ENCODE assay signal across 15 cellular contexts in the genomic region with DNA sequence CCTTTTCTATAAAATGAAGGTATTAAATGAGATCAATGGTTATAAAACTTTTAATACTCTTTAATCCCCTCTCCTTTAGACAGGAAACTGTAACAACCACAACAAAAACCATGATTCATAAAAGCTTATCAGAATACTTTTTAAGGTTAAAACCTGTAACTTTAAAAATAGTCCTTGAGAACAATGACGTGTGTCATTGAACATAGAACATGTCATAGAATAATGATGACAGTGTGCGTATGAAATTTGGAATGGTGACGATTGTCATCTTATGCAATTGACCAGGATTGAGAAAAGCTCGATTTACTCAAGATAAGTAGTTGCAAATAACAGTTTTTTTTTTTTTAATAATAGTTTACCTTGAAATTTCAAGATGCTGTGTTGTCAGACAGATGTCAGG.
"Had no signal": no experiment of that assay in that cellular context is flagged by ENCODE, and none has a peak within 500 bp of the region (broad histone marks: within the 10 kb centered on the region; RNA-seq: fewer than 3 reads in every experiment).

No MANE protein-coding gene starts in this region.

- H3K9ac ChIP-seq: neural progenitor cell had no signal

- H3K36me3 ChIP-seq: adrenal gland, neural progenitor cell, upper lobe of left lung had no signal

- H3K4me3 ChIP-seq: adrenal gland, heart left ventricle, mucosa of descending colon, neural progenitor cell, upper lobe of left lung had no signal

- H2AFZ ChIP-seq: neural progenitor cell had no signal

- H3K9me3 ChIP-seq: adrenal gland, heart left ventricle, mucosa of descending colon, upper lobe of left lung had no signal

- H3K4me3 Mint-ChIP-seq: activated CD4-positive, alpha-beta T cell treated with anti-CD3 and anti-CD28 coated beads for 36 hours; activated naive CD8-positive, alpha-beta T cell; activated T-cell treated with anti-CD3 and anti-CD28 coated beads, Interleukin-2, amount 50 U/mL, for 24 hours; activated T-helper 17 cell treated with anti-CD3 and anti-CD28 coated beads, Interleukin-2, amount 50 U/mL, for 72 hours; memory B cell; neural progenitor cell; T-cell; T-helper 2 cell treated with Interferon-gamma antibody and Interleukin-4, amounts not matched to agents 5 μg/mL and 100 μg/mL, for 36 hours had no signal

- H3K4me1 Mint-ChIP-seq: activated T-helper 17 cell treated with anti-CD3 and anti-CD28 coated beads, Interleukin-2, amount 50 U/mL, for 72 hours had no signal

- H3K27ac ChIP-seq: adrenal gland, heart left ventricle, neural progenitor cell, upper lobe of left lung had no signal

- H3K27ac Mint-ChIP-seq: activated CD4-positive, alpha-beta T cell treated with anti-CD3 and anti-CD28 coated beads for 36 hours; activated naive CD8-positive, alpha-beta T cell; activated T-cell treated with anti-CD3 and anti-CD28 coated beads, Interleukin-2, amount 50 U/mL, for 24 hours; activated T-helper 17 cell treated with anti-CD3 and anti-CD28 coated beads, Interleukin-2, amount 50 U/mL, for 72 hours; neural progenitor cell; T-cell; T-helper 2 cell treated with Interferon-gamma antibody and Interleukin-4, amounts not matched to agents 5 μg/mL and 100 μg/mL, for 36 hours had no signal

- DNase-seq: central memory CD4-positive, alpha-beta T cell; islet precursor cell; retina had no signal

- H3K9me3 Mint-ChIP-seq: activated T-cell treated with anti-CD3 and anti-CD28 coated beads, Interleukin-2, amount 50 U/mL, for 24 hours; activated T-helper 17 cell treated with anti-CD3 and anti-CD28 coated beads, Interleukin-2, amount 50 U/mL, for 72 hours; memory B cell; T-cell; T-helper 2 cell treated with Interferon-gamma antibody and Interleukin-4, amounts not matched to agents 5 μg/mL and 100 μg/mL, for 36 hours had no signal

- H3K4me2 ChIP-seq: neural progenitor cell had no signal

- H3K27me3 Mint-ChIP-seq: activated naive CD8-positive, alpha-beta T cell; activated T-cell treated with anti-CD3 and anti-CD28 coated beads, Interleukin-2, amount 50 U/mL, for 24 hours; activated T-helper 17 cell treated with anti-CD3 and anti-CD28 coated beads, Interleukin-2, amount 50 U/mL, for 72 hours; memory B cell had no signal

- H3K36me3 Mint-ChIP-seq: activated naive CD8-positive, alpha-beta T cell; neural progenitor cell; T-cell had no signal

- H3K4me1 ChIP-seq: adrenal gland, neural progenitor cell had no signal

- H3K27me3 ChIP-seq: adrenal gland, heart left ventricle, neural progenitor cell, upper lobe of left lung had no signal
